ENCODE assay signal across 10 cellular contexts in the genomic region with DNA sequence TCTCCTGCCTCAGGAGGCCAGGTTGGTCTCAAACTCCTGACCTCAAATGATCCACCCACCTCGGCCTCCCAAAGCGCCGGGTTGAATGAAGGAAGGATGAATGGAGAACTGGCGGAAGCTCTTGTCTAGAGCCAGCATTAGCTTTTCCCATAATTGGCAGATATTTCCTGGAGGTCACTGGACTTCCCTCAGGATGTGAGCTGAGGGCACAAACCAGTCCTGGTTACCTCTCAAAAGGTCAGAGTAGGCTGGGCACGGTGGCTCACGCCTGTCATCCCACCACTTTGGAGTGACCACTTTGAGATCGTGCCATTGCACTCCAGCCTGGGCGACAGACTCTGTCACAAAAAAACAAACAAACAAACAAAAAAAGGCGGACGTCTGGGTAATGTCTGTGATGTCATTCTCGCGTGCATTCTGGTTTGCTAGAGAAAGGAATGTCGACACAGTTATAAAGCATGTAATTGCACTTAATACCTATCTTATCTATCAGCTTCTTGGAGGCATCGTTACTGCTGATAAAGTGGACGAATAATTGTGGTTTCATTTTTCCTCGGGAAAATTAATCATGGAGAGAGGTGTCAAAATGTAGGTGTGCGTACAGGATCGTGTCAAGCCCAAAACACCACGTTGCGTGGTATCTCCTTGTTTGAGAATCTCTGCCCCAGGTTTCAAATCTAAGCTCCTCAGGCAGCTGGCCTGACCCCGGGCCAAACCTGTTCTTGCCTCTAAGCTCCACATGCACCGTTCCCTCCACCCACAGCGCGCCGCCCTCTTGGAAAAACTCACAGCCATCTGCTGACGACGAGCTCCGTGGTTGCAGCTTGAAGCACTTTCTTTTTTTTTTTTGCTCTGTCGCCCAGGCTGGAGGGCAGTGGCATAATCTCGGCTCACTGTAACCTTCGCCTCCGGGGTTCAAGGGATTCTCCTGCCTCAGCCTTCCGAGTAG. TPM values are rescaled to one million over a fixed set of nuclear protein-coding genes. Genes with fewer than 3 reads are reported as not detected.
A peak's percentile ranks its signal among the peaks of the same experiment; 100 is the strongest.
DNase-seq lines count a peak whose midpoint lies in the region; ATAC-seq, FAIRE-seq and TF ChIP-seq lines count a peak whose summit lies in the region.
"Had no signal": no experiment of that assay in that cellular context is flagged by ENCODE, and none has a peak within 500 bp of the region (broad histone marks: within the 10 kb centered on the region; RNA-seq: fewer than 3 reads in every experiment).

No MANE protein-coding gene starts in this region.

- peaks cover 5% of the 10 kb centered on the region for H3K9me3 Mint-ChIP-seq in astrocyte (ENCODE audit: unreplicated experiment)
- no peaks in the 10 kb centered on the region for H3K9me3 Mint-ChIP-seq in natural killer cell
- H3K9me3 Mint-ChIP-seq: nephron had no signal

- intact Hi-C loops in natural killer cell (cut with micrococcal nuclease): no loop called here
- intact Hi-C loops in adrenal gland (cut with DNase I): no loop called here
- intact Hi-C loops in uterus (cut with DNase I; ENCODE audit: low total_unique reads): no loop called here

- H4K20me1 ChIP-seq in Karpas-422 (ENCODE audit: insufficient read depth, low read depth, low read length) (no peaks in the 10 kb centered on the region), astrocyte (ENCODE audit: insufficient read depth, low read length) (no peaks in the 10 kb centered on the region)

- peaks cover 22% of the 10 kb centered on the region for H3K36me3 Mint-ChIP-seq in astrocyte (ENCODE audit: low read depth, unreplicated experiment)
- H3K36me3 Mint-ChIP-seq in natural killer cell: no peaks in the 10 kb centered on the region

- H3K9me2 ChIP-seq in Karpas-422 (replicated peaks; ENCODE audit: insufficient read depth, low read length): no peaks in the 10 kb centered on the region

- H3K27ac ChIP-seq in Karpas-422 (ENCODE audit: low read length): peak overlapping the region; percentile 49; the same call in 1 of the 2 replicates
- no peak overlapping the region for H3K27ac ChIP-seq in astrocyte (ENCODE audit: low read depth, low read length)
- H3K27ac ChIP-seq in adrenal gland: no peak overlapping the region
- H3K27ac ChIP-seq in uterus: no peak overlapping the region

- WGBS in adrenal gland, 4 donors: 75 to 84% (median 79%) methylated on average over 33 of the region's 33 CpGs

- H3K4me3 ChIP-seq in Karpas-422 (ENCODE audit: low read length) (peak overlapping the region; percentile 39; the same call in 1 of the 2 replicates), astrocyte (ENCODE audit: insufficient read depth, low read depth, low read length) (no peak overlapping the region), adrenal gland (no peak overlapping the region), uterus (no peak overlapping the region)

- no peak for ATAC-seq in natural killer cell

- H3K27me3 Mint-ChIP-seq in astrocyte (ENCODE audit: low read depth, unreplicated experiment): no peaks in the 10 kb centered on the region
- peaks cover 21 to 39% of the 10 kb centered on the region in 2 donors for H3K27me3 Mint-ChIP-seq in natural killer cell (ENCODE audit: low read depth in 2 of 2)
- H3K27me3 Mint-ChIP-seq: brain had no signal

- H3K27me3 ChIP-seq in Karpas-422 (ENCODE audit: low read length) (no peaks in the 10 kb centered on the region), astrocyte (ENCODE audit: insufficient read depth, low read length) (no peaks in the 10 kb centered on the region), adrenal gland (no peaks in the 10 kb centered on the region), uterus (no peaks in the 10 kb centered on the region)

- H3K79me2 ChIP-seq in Karpas-422 (ENCODE audit: low read length) (no peaks in the 10 kb centered on the region), astrocyte (ENCODE audit: insufficient read depth, low read length) (no peaks in the 10 kb centered on the region)

- FAIRE-seq in D721Med (lab: Jason Lieb, UNC) (peak; percentile 48), astrocyte (lab: Jason Lieb, UNC) (peak; percentile 13)
- FAIRE-seq: TTC549 had no signal

- H3K4me2 ChIP-seq in Karpas-422 (ENCODE audit: low read depth, low read length, poor library complexity, severe bottlenecking): peak overlapping the region; percentile 45
- H3K4me2 ChIP-seq in astrocyte (ENCODE audit: low read length): no peak overlapping the region

- no peak for TF ChIP-seq POLR2A in adrenal gland (IDR thresholded peaks at IDR 0.05)
- no peak for TF ChIP-seq POLR2A in uterus (IDR thresholded peaks at IDR 0.05)

- DNase-seq in D721Med (ENCODE audit: insufficient read length, low spot score) (no peak), Karpas-422 (no peak), astrocyte (ENCODE audit: low read depth) (peak; percentile 61), natural killer cell (no peak), adrenal gland (no peak), uterus (no peak)
- DNase-seq in activated CD8-positive, alpha-beta memory T cell treated with anti-CD3 and anti-CD28 coated beads for 24 hours: no peak

- H2AFZ ChIP-seq in Karpas-422 (ENCODE audit: low read length) (no peak overlapping the region), astrocyte (ENCODE audit: low read depth, low read length) (no peak overlapping the region)

- TF ChIP-seq CTCF in D721Med (IDR thresholded peaks at IDR 0.05; ENCODE audit: insufficient read depth, missing control alignments) (no peak), astrocyte (IDR thresholded peaks at IDR 0.05; ENCODE audit: insufficient read depth, low read depth, low read length) (no peak), natural killer cell (IDR thresholded peaks at IDR 0.05) (no peak), adrenal gland (IDR thresholded peaks at IDR 0.05) (no peak), uterus (IDR thresholded peaks at IDR 0.05) (no peak)

- H3K4me3 Mint-ChIP-seq in astrocyte (ENCODE audit: unreplicated experiment) (no peak overlapping the region), natural killer cell (peak overlapping the region; percentile 73)

- H3K4me1 ChIP-seq in Karpas-422 (ENCODE audit: low read length) (peaks cover 14% of the 10 kb centered on the region), astrocyte (ENCODE audit: insufficient read depth, low read length) (peaks cover 17% of the 10 kb centered on the region), adrenal gland (replicated peaks in 1 of 2) (peaks cover 8 to 13% of the 10 kb centered on the region in 2 donors), uterus (no peaks in the 10 kb centered on the region)

- H3K9ac ChIP-seq in Karpas-422 (ENCODE audit: low read length) (peak overlapping the region; percentile 42), astrocyte (ENCODE audit: low read length) (no peak overlapping the region)

- H3K4me1 Mint-ChIP-seq in astrocyte (ENCODE audit: low read depth, unreplicated experiment): peaks cover 7% of the 10 kb centered on the region
- peaks cover 18 to 22% of the 10 kb centered on the region in 2 donors for H3K4me1 Mint-ChIP-seq in natural killer cell
- H3K4me1 Mint-ChIP-seq: brain, nephron had no signal

- H3K27ac Mint-ChIP-seq in astrocyte (ENCODE audit: unreplicated experiment): peak overlapping the region; percentile 55
- H3K27ac Mint-ChIP-seq in natural killer cell: peak overlapping the region; percentile 72 to 82
- H3K27ac Mint-ChIP-seq: nephron had no signal

- no peaks in the 10 kb centered on the region for H3K36me3 ChIP-seq in Karpas-422 (ENCODE audit: insufficient read depth, low read length)
- peaks cover 3% of the 10 kb centered on the region for H3K36me3 ChIP-seq in astrocyte (ENCODE audit: insufficient read depth, low read length)
- peaks cover 0 to 14% of the 10 kb centered on the region in 2 donors for H3K36me3 ChIP-seq in adrenal gland (replicated peaks in 1 of 2)
- no peaks in the 10 kb centered on the region for H3K36me3 ChIP-seq in uterus

- H3K9me3 ChIP-seq in Karpas-422 (ENCODE audit: low read length): no peaks in the 10 kb centered on the region
- H3K9me3 ChIP-seq in astrocyte (ENCODE audit: insufficient read depth, low read depth, low read length): no peaks in the 10 kb centered on the region
- no peaks in the 10 kb centered on the region for H3K9me3 ChIP-seq in adrenal gland (replicated peaks in 1 of 3)
- H3K9me3 ChIP-seq in uterus: no peaks in the 10 kb centered on the region

RNA-seq across cellular contexts. Expression of gene CRK, which starts 6.4 kb away (rescaled TPM):
- 14.1 and 19.5 TPM in 2 replicates for total RNA-seq in Karpas-422 (2014; rRNA removed; shearing (Covaris generic); ENCODE audit: low replicate concordance)
- total RNA-seq in astrocyte (81.1 and 83.5 TPM in 2 replicates), natural killer cell (10 to 100 TPM; 15.9 to 19.6 (median 16.7) TPM), adrenal gland (10 to 100 TPM; 55.4 to 80.6 (median 61.0) TPM), uterus (100 to 1,000 TPM in 1 of 4 donors, 10 to 100 TPM in 3; 34.6 to 118 (median 57.3) TPM)
- 10 to 100 TPM; 20.3 to 62.7 (median 23.0) TPM for polyA plus RNA-seq in adrenal gland

RNA-seq across cellular contexts. Expression of gene MYO1C, which starts 30.0 kb away (rescaled TPM):
- 14.7 and 20.5 TPM in 2 replicates for total RNA-seq in Karpas-422 (2014; rRNA removed; shearing (Covaris generic); ENCODE audit: low replicate concordance)
- total RNA-seq in astrocyte (132 and 134 TPM in 2 replicates), natural killer cell (10 to 100 TPM in 2 of 3 donors, 1 to 10 TPM in 1; 4.0 to 39.6 (median 24.0) TPM), adrenal gland (100 to 1,000 TPM in 1 of 8 donors, 10 to 100 TPM in 7; 50.4 to 103 (median 79.1) TPM), uterus (100 to 1,000 TPM in 2 of 4 donors, 10 to 100 TPM in 2; 89.1 to 276 (median 116) TPM)
- polyA plus RNA-seq in adrenal gland: 10 to 100 TPM; 35.6 to 71.4 (median 71.3) TPM

RNA-seq across cellular contexts. Expression of gene INPP5K, which starts 54.0 kb away (rescaled TPM):
- 61.7 and 102 TPM in 2 replicates for total RNA-seq in Karpas-422 (2014; rRNA removed; shearing (Covaris generic); ENCODE audit: low replicate concordance)
- total RNA-seq in astrocyte: 26.4 and 26.7 TPM in 2 replicates
- total RNA-seq in natural killer cell: 100 to 1,000 TPM; 278 to 317 (median 292) TPM
- total RNA-seq in adrenal gland: 10 to 100 TPM; 22.3 to 91.6 (median 39.9) TPM
- polyA plus RNA-seq in adrenal gland: 10 to 100 TPM; 22.6 to 41.1 (median 34.0) TPM
- total RNA-seq in uterus: 10 to 100 TPM; 14.1 to 49.3 (median 31.4) TPM
